13 cellular contexts compared by ENCODE assay signal in the genomic region with DNA sequence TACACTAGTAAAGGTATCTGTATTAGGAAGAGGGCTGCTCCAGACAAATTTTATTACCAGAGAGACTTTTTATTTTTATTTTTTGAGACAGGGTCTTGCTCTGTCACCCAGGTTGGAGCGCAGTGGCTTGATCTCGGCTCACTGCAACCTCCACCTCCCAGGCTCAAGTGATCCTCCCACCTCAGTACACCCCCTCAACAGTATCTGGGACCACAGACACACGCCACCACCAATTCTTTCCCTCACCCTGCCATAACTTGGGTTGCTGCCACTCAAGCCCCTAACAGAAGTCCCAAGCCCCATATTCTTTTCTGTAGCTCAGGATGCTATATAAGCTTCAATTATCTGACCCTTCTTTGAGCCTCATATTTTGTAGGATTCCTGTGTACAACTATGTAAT. TPM values are rescaled to one million over a fixed set of nuclear protein-coding genes. Genes with fewer than 3 reads are reported as not detected.
A peak's percentile ranks its signal among the peaks of the same experiment; 100 is the strongest.
DNase-seq lines count a peak whose midpoint lies in the region; ATAC-seq, FAIRE-seq and TF ChIP-seq lines count a peak whose summit lies in the region.
"Had no signal": no experiment of that assay in that cellular context is flagged by ENCODE, and none has a peak within 500 bp of the region (broad histone marks: within the 10 kb centered on the region; RNA-seq: fewer than 3 reads in every experiment).

No MANE protein-coding gene starts in this region.

- no peak overlapping the region for H3K4me3 ChIP-seq in right atrium auricular region
- H3K4me3 ChIP-seq in GM12878 = no peak overlapping the region
- peak overlapping the region; percentile 84 for H3K4me3 ChIP-seq in upper lobe of right lung

- RAD21 ChIA-PET in GM12878 (lab: Charles Lee; ENCODE audit: unreplicated experiment) = interaction anchor here (0.6 to 5.8 kb wide), 12 partner anchors 9 to 168 kb away, joined by 3 to 60 read pairs (median 5); a partner anchor contains a TSS

- peak overlapping the region; percentile 96 to 98 for H3K27ac ChIP-seq in right atrium auricular region
- H3K27ac ChIP-seq in GM12878 (ENCODE audit: control insufficient read depth, insufficient read depth) = no peak overlapping the region
- H3K27ac ChIP-seq in upper lobe of right lung = peak overlapping the region; percentile 99

- H3K27me3 ChIP-seq in right atrium auricular region (no peaks in the 10 kb centered on the region), GM12878 (replicated peaks in 1 of 2; ENCODE audit: control insufficient read depth in 2 of 2, insufficient read depth in 2 of 2, low read length in 1 of 2) (no peaks in the 10 kb centered on the region), upper lobe of right lung (no peaks in the 10 kb centered on the region)

- WGBS in GM12878 (ENCODE audit: insufficient coverage, insufficient replicate concordance, low lambda C conversion rate, missing lambda C conversion rate) = 38% methylated on average over 3 of the region's 3 CpGs

- H3K4me1 Mint-ChIP-seq in naive thymus-derived CD8-positive, alpha-beta T cell = peaks cover 48 to 95% (median 93%) of the 10 kb centered on the region in 4 donors

- TF ChIP-seq RAD21 in GM12878 (IDR thresholded peaks at IDR 0.05; ENCODE audit: insufficient read depth, low read depth, low read length) = no peak

- POLR2A ChIA-PET in GM12878 (lab: Charles Lee) = interaction anchor here (0.9 to 6.1 kb wide), 5 partner anchors 10 to 31 kb away, joined by 3 to 36 read pairs (median 23); no protein-coding TSS in a partner anchor
- POLR2A ChIA-PET in naive thymus-derived CD8-positive, alpha-beta T cell (lab: Charles Lee) = interaction anchor here (1.2 kb wide), 1 partner anchor 9 kb away, joined by 3 read pairs; no protein-coding TSS in a partner anchor

- H3K36me3 ChIP-seq in right atrium auricular region (peaks cover 40% of the 10 kb centered on the region), GM12878 (ENCODE audit: control insufficient read depth in 2 of 2, insufficient read depth in 2 of 2, low read length in 1 of 2) (peaks cover 4 to 13% of the 10 kb centered on the region in 2 experiments), upper lobe of right lung (peaks cover 60% of the 10 kb centered on the region)

- no peaks in the 10 kb centered on the region for H4K20me1 ChIP-seq in GM12878 (ENCODE audit: control insufficient read depth, insufficient read depth)

- H3K4me2 ChIP-seq in GM12878 (ENCODE audit: control insufficient read depth, insufficient read depth) = peak overlapping the region; percentile 49

- no peaks in the 10 kb centered on the region for H3K9me3 ChIP-seq in right atrium auricular region
- no peaks in the 10 kb centered on the region for H3K9me3 ChIP-seq in GM12878 (replicated peaks; ENCODE audit: control insufficient read depth, insufficient read depth, low read length)
- no peaks in the 10 kb centered on the region for H3K9me3 ChIP-seq in upper lobe of right lung

- FAIRE-seq in GM12878 (lab: Jason Lieb, UNC) = no peak

- peaks cover 1 to 98% of the 10 kb centered on the region in 2 donors for H3K4me1 ChIP-seq in right atrium auricular region
- H3K4me1 ChIP-seq in GM12878 (ENCODE audit: control insufficient read depth, insufficient read depth, low read length) = peaks cover 36% of the 10 kb centered on the region
- H3K4me1 ChIP-seq in upper lobe of right lung = peaks cover 96% of the 10 kb centered on the region

- no peak overlapping the region for H3K9ac ChIP-seq in GM12878 (ENCODE audit: control insufficient read depth, insufficient read depth, low read length)

- peaks cover 86% of the 10 kb centered on the region for H3K79me2 ChIP-seq in GM12878 (ENCODE audit: control insufficient read depth, insufficient read depth, low read length)

- H3K27me3 Mint-ChIP-seq in naive thymus-derived CD8-positive, alpha-beta T cell = no peaks in the 10 kb centered on the region

- TF ChIP-seq POLR2A in GM12878 (IDR thresholded peaks at IDR 0.05; ENCODE audit: low read depth, low read length) = no peak

- no peaks in the 10 kb centered on the region for H3K9me3 Mint-ChIP-seq in naive thymus-derived CD8-positive, alpha-beta T cell

- in situ Hi-C loops in GM12878 (cut with MboI) = no loop called here

- SMC1A ChIA-PET in GM12878 (lab: Charles Lee; ENCODE audit: uncharacterized antibody, unreplicated experiment) = interaction anchor here (0.9 to 10.6 kb wide), 9 partner anchors 10 to 81 kb away, joined by 3 to 321 read pairs (median 38); no protein-coding TSS in a partner anchor

- DNase-seq in right atrium auricular region (ENCODE audit: low spot score) (no peak), left ventricle myocardium superior (no peak), GM12878 (ENCODE audit: low read depth, low spot score) (no peak), upper lobe of right lung (no peak), cerebellum (ENCODE audit: low spot score) (no peak), occipital lobe (lab: John Stamatoyannopoulos, UW) (no peak)
- DNase-seq in naive thymus-derived CD8-positive, alpha-beta T cell = no peak
- DNase-seq: activated CD8-positive, alpha-beta memory T cell treated with anti-CD3 and anti-CD28 coated beads, Interleukin-2, amount 50 U/mL, for 48 hours; COR-L47; effector memory CD4-positive, alpha-beta T cell; NCI-H1417; SIG-M5 had no signal

- intact Hi-C loops in left ventricle myocardium superior (cut with micrococcal nuclease) (loop anchor here (5.0 kb wide), 1 partner anchor 38 kb away; no protein-coding TSS in a partner anchor), GM12878 (cut with micrococcal nuclease; ENCODE audit: unreplicated experiment) (no loop called here), upper lobe of right lung (cut with DNase I) (no loop called here)

- peaks cover 0 to 41% (median 8%) of the 10 kb centered on the region in 3 donors for H3K36me3 Mint-ChIP-seq in naive thymus-derived CD8-positive, alpha-beta T cell

- CTCF ChIA-PET in GM12878 (lab: Yijun Ruan, JAX) = interaction anchor here (0.9 to 12.7 kb wide), 7 partner anchors 14 to 622 kb away, joined by 5 to 531 read pairs (median 13); no protein-coding TSS in a partner anchor

- peak overlapping the region; percentile 39 to 93 (median 79) for H3K27ac Mint-ChIP-seq in naive thymus-derived CD8-positive, alpha-beta T cell

- H2AFZ ChIP-seq in GM12878 (ENCODE audit: control insufficient read depth, low read depth, low read length) = no peak overlapping the region

- no peak for ATAC-seq in left ventricle myocardium superior
- ATAC-seq in GM12878 = no peak
- no peak for ATAC-seq in naive thymus-derived CD8-positive, alpha-beta T cell
- ATAC-seq in upper lobe of right lung = no peak
- no peak for ATAC-seq in HG03442 (IDR thresholded peaks at IDR 0.05; ENCODE audit: unreplicated experiment)

- TF ChIP-seq EP300 in GM12878 (IDR thresholded peaks at IDR 0.05; ENCODE audit: borderline replicate concordance in 1 of 2, control insufficient read depth in 1 of 2, low read depth in 2 of 2, low read length in 2 of 2) = no peak

- BruUV-seq in GM12878 (replicated peaks; lab: Mats Ljungman, UMichigan) = no TSS peak

- TF ChIP-seq CTCF in right atrium auricular region (IDR thresholded peaks at IDR 0.05) (no peak), GM12878 (IDR thresholded peaks at IDR 0.05 in 2 of 3, conservative IDR thresholded peaks at IDR 0.05 in 1 of 3; ENCODE audit: control insufficient read depth in 2 of 3, extremely low read depth in 1 of 3, insufficient read depth in 1 of 3, low read depth in 3 of 3, low read length in 3 of 3) (no peak), upper lobe of right lung (IDR thresholded peaks at IDR 0.05) (no peak)

- H3K4me3 Mint-ChIP-seq in naive thymus-derived CD8-positive, alpha-beta T cell = peak overlapping the region in 3 of 10 donors; percentile 36 to 41 (median 39)

RNA-seq across cellular contexts. Expression of a gene that starts 6.9 kb away (rescaled TPM):
- total RNA-seq in right atrium auricular region (10 to 100 TPM; 84.2 to 93.5 TPM), left ventricle myocardium superior (54.8 TPM), GM12878 (2014; rRNA removed) (61.7 and 67.5 TPM in 2 replicates), GM12878 (2014; rRNA removed; fragmentation: Illumina TruSeq; extraction: Trizol) (38.6 and 39.0 TPM in 2 replicates), GM12878 (2021) (55.1 and 60.0 TPM in 2 replicates), upper lobe of right lung (174 TPM), cerebellum (30.4 TPM), occipital lobe (42.6 TPM)
- 61.4 and 67.7 TPM in 2 replicates for total RNA-seq in GM12878 (2013; cell fraction: nucleolus; rRNA removed)
- 13.0 TPM for polyA plus RNA-seq in GM12878 (2011; ENCODE audit: low read depth)
- polyA plus RNA-seq in GM12878 (2011; rRNA removed) (34.0 and 48.0 TPM in 2 replicates), GM12878 (2014; fragmentation: Illumina TruSeq; extraction: Trizol) (45.0 and 59.3 TPM in 2 replicates), GM12878 (2014; fragmentation: Nextera tagmentation; extraction: Ambion mirVana) (1 to 10 TPM in 1 of 2 experiments, under 1 TPM in 1; 0.63 to 3.4 TPM), GM12878 (2014; rRNA removed) (64.1 and 67.7 TPM in 2 replicates), GM12878 (2016; fragmentation: Nextera tagmentation; extraction: Ambion mirVana) (10 to 100 TPM; 36.1 to 39.3 TPM)
- polyA plus RNA-seq in GM12878 (2011; cell fraction: cytosol; rRNA removed) = 40.9 and 48.0 TPM in 2 replicates
- polyA plus RNA-seq in GM12878 (2011; cell fraction: nucleus; rRNA removed) = 27.0 and 32.1 TPM in 2 replicates
- polyA plus RNA-seq in GM12878 (2012) = 22.9 and 26.3 TPM in 2 replicates
- polyA minus RNA-seq in GM12878 (2011; rRNA and poly(A)+ RNA removed) = 28.4 and 43.1 TPM in 2 replicates
- 10.7 and 12.1 TPM in 2 replicates for polyA minus RNA-seq in GM12878 (2011; cell fraction: cytosol; rRNA and poly(A)+ RNA removed)
- polyA minus RNA-seq in GM12878 (2011; cell fraction: nucleus; rRNA and poly(A)+ RNA removed) = 28.4 and 41.5 TPM in 2 replicates
- 10 to 100 TPM; 14.8 to 17.7 TPM for total RNA-seq in naive thymus-derived CD8-positive, alpha-beta T cell
- polyA plus RNA-seq in naive thymus-derived CD8-positive, alpha-beta T cell = 10 to 100 TPM in 1 of 3 donors, 1 to 10 TPM in 2; 8.0 to 15.4 (median 8.2) TPM

RNA-seq across cellular contexts. Expression of a gene that starts 23.3 kb away (rescaled TPM):
- total RNA-seq in right atrium auricular region = 1 to 10 TPM in 1 of 2 donors, under 1 TPM in 1; 0.20 to 2.9 TPM
- 0.72 TPM for total RNA-seq in left ventricle myocardium superior
- 35.7 and 36.7 TPM in 2 replicates for total RNA-seq in GM12878 (2013; cell fraction: nucleolus; rRNA removed)
- total RNA-seq in GM12878 (2014; rRNA removed) = 84.4 and 96.5 TPM in 2 replicates
- 88.6 and 93.6 TPM in 2 replicates for total RNA-seq in GM12878 (2014; rRNA removed; fragmentation: Illumina TruSeq; extraction: Trizol)
- 101 and 104 TPM in 2 replicates for total RNA-seq in GM12878 (2021)
- polyA plus RNA-seq in GM12878 (2011; ENCODE audit: low read depth) = 38.3 TPM
- polyA plus RNA-seq in GM12878 (2011; rRNA removed) = 68.5 and 73.4 TPM in 2 replicates
- polyA plus RNA-seq in GM12878 (2011; cell fraction: cytosol; rRNA removed) = 28.5 and 39.2 TPM in 2 replicates
- polyA plus RNA-seq in GM12878 (2011; cell fraction: nucleus; rRNA removed) = 284 and 348 TPM in 2 replicates
- 45.1 and 52.6 TPM in 2 replicates for polyA plus RNA-seq in GM12878 (2012)
- 144 and 168 TPM in 2 replicates for polyA plus RNA-seq in GM12878 (2014; fragmentation: Illumina TruSeq; extraction: Trizol)
- 10 to 100 TPM; 29.7 to 40.7 TPM for polyA plus RNA-seq in GM12878 (2014; fragmentation: Nextera tagmentation; extraction: Ambion mirVana)
- polyA plus RNA-seq in GM12878 (2014; rRNA removed) = 61.7 and 62.9 TPM in 2 replicates
- 100 to 1,000 TPM; 120 to 123 TPM for polyA plus RNA-seq in GM12878 (2016; fragmentation: Nextera tagmentation; extraction: Ambion mirVana)
- polyA minus RNA-seq in GM12878 (2011; rRNA and poly(A)+ RNA removed) = 49.3 and 54.1 TPM in 2 replicates
- 19.1 and 20.0 TPM in 2 replicates for polyA minus RNA-seq in GM12878 (2011; cell fraction: cytosol; rRNA and poly(A)+ RNA removed)
- polyA minus RNA-seq in GM12878 (2011; cell fraction: nucleus; rRNA and poly(A)+ RNA removed) = 79.5 and 103 TPM in 2 replicates
- total RNA-seq in naive thymus-derived CD8-positive, alpha-beta T cell = under 1 TPM; 0.16 to 0.22 TPM
- polyA plus RNA-seq in naive thymus-derived CD8-positive, alpha-beta T cell = under 1 TPM in 2 of 3 donors, not detected in 1; 0.30 to 0.50 TPM
- 1.6 TPM for total RNA-seq in upper lobe of right lung
- 15.4 TPM for total RNA-seq in cerebellum
- 5.8 TPM for total RNA-seq in occipital lobe
